In the genomic region with DNA sequence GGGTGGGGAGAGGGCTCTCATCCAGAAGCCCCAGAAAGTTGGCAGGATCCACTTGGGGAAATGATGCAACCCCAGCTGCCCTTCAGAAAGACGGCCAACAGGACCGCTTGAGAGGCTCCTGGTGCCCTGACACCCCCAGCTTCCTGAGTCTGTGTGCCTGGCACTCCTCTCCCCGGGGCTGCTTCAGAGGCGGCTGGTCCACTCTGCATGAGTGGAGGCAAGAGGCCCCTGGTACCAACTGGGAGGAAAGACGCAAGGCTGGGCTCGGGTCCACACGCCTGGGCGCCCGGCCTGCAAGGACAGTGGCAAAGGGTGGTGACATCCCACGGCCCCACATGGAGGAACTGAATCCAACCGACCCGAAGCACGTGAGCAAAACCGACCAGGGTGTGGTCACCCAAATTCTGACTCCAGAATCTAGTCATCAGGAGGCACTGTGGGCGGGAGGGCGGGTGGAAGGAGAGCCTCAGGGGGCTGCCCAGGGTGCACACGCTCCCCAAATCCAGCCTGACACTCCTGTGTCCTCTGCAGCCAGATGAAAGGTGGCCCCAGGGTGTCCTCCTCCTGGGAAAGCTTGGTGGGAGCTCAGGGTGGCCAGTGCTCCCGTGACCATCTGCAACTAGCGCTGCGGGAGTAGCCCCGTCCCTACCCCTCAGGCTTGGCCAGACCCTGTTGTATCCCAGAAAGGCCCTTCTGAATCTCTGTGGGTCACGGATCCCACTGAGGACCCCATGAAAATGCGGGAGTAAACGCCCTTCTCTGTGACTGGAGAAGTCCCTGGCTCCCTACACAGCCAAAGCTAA, we compare ENCODE assay signal across 6 cellular contexts. TPM values are rescaled to one million over a fixed set of nuclear protein-coding genes. Genes with fewer than 3 reads are reported as not detected.
DNase-seq lines count a peak whose midpoint lies in the region; ATAC-seq and TF ChIP-seq lines count a peak whose summit lies in the region.

No MANE protein-coding gene starts in this region.

- DNase-seq in GM06990 (ENCODE audit: extremely low read depth, insufficient read length), result peak; percentile 62
- no peak for DNase-seq in activated CD8-positive, alpha-beta T cell treated with anti-CD3 and anti-CD28 coated beads, Interleukin-2, amount 10 ng/mL, durations not matched to agents 7 days and 5 days
- peak; percentile 85 to 95 for DNase-seq in lower leg skin (ENCODE audit: low spot score in 2 of 2)
- no peak for DNase-seq in activated CD4-positive, CD25-positive, alpha-beta regulatory T cell treated with anti-CD3 and anti-CD28 coated beads, Interleukin-2, amount 50 U/mL, for 72 hours
- DNase-seq in DMS114 treated with DMSO at 0.1 percent for 48 hours (lab: John Stamatoyannopoulos, UW; ENCODE audit: unreplicated experiment), result no peak

- H3K9me3 Mint-ChIP-seq in activated CD8-positive, alpha-beta T cell treated with anti-CD3 and anti-CD28 coated beads, Interleukin-2, amount 10 ng/mL, durations not matched to agents 7 days and 5 days (ENCODE audit: insufficient read depth), result no peaks in the 10 kb centered on the region

- ATAC-seq in activated CD8-positive, alpha-beta T cell treated with anti-CD3 and anti-CD28 coated beads, Interleukin-2, amount 10 ng/mL, durations not matched to agents 7 days and 5 days, result no peak
- ATAC-seq in HG02981 (IDR thresholded peaks at IDR 0.05; ENCODE audit: unreplicated experiment), result no peak

- WGBS in lower leg skin, 2 donors, result 17 to 29% methylated on average over 21 to 24 of the region's 24 CpGs

- intact Hi-C loops in lower leg skin (cut with DNase I; ENCODE audit: low total_unique reads), result loop anchor here (10.0 kb wide), 1 partner anchor 99 kb away; no protein-coding TSS in a partner anchor

- no peaks in the 10 kb centered on the region for H3K27me3 Mint-ChIP-seq in activated CD8-positive, alpha-beta T cell treated with anti-CD3 and anti-CD28 coated beads, Interleukin-2, amount 10 ng/mL, durations not matched to agents 7 days and 5 days (ENCODE audit: low read depth)

- no peak for TF ChIP-seq POLR2A in lower leg skin (IDR thresholded peaks at IDR 0.05)

- H3K4me3 ChIP-seq in GM06990 (replicated peaks; ENCODE audit: low read depth, low read length) (peak overlapping the region; percentile 50), lower leg skin (ENCODE audit: low read depth, poor library complexity, severe bottlenecking) (peak overlapping the region; percentile 37)

- H3K27ac Mint-ChIP-seq in activated CD8-positive, alpha-beta T cell treated with anti-CD3 and anti-CD28 coated beads, Interleukin-2, amount 10 ng/mL, durations not matched to agents 7 days and 5 days, result peak overlapping the region; percentile 55

- peaks cover 25% of the 10 kb centered on the region for H3K36me3 ChIP-seq in GM06990 (ENCODE audit: control insufficient read depth, insufficient read depth, low read length)

- POLR2A ChIA-PET in activated CD8-positive, alpha-beta T cell treated with anti-CD3 and anti-CD28 coated beads, Interleukin-2, amount 10 ng/mL, durations not matched to agents 7 days and 5 days (lab: Charles Lee), result no interaction called here

- CTCF ChIA-PET in activated CD8-positive, alpha-beta T cell treated with anti-CD3 and anti-CD28 coated beads, Interleukin-2, amount 10 ng/mL, durations not matched to agents 7 days and 5 days (lab: Charles Lee), result interaction anchor here (3.8 kb wide), 1 partner anchor 15 kb away, joined by 24 read pairs; no protein-coding TSS in a partner anchor

- H3K27me3 ChIP-seq in GM06990 (replicated peaks; ENCODE audit: control insufficient read depth, insufficient read depth, low read length), result no peaks in the 10 kb centered on the region

- H3K4me1 Mint-ChIP-seq in activated CD8-positive, alpha-beta T cell treated with anti-CD3 and anti-CD28 coated beads, Interleukin-2, amount 10 ng/mL, durations not matched to agents 7 days and 5 days (ENCODE audit: low read depth), result peaks cover 29% of the 10 kb centered on the region

- TF ChIP-seq CTCF in GM06990 (IDR thresholded peaks at IDR 0.05; ENCODE audit: insufficient read depth, low read length, poor library complexity, severe bottlenecking), result no peak
- TF ChIP-seq CTCF in lower leg skin (IDR thresholded peaks at IDR 0.05), result no peak

- peak overlapping the region; percentile 25 for H3K4me3 Mint-ChIP-seq in activated CD8-positive, alpha-beta T cell treated with anti-CD3 and anti-CD28 coated beads, Interleukin-2, amount 10 ng/mL, durations not matched to agents 7 days and 5 days

- peaks cover 24% of the 10 kb centered on the region for H3K36me3 Mint-ChIP-seq in activated CD8-positive, alpha-beta T cell treated with anti-CD3 and anti-CD28 coated beads, Interleukin-2, amount 10 ng/mL, durations not matched to agents 7 days and 5 days (ENCODE audit: low read depth)

RNA-seq across cellular contexts. Expression of a gene that starts 3.7 kb away (rescaled TPM):
- total RNA-seq in activated CD8-positive, alpha-beta T cell treated with anti-CD3 and anti-CD28 coated beads, Interleukin-2, amount 10 ng/mL, durations not matched to agents 7 days and 5 days, result 100 to 1,000 TPM; 104 to 105 TPM
- 100 to 1,000 TPM; 419 to 465 (median 446) TPM for total RNA-seq in lower leg skin

RNA-seq across cellular contexts. Expression of a gene that starts 32.0 kb away (rescaled TPM):
- total RNA-seq in activated CD8-positive, alpha-beta T cell treated with anti-CD3 and anti-CD28 coated beads, Interleukin-2, amount 10 ng/mL, durations not matched to agents 7 days and 5 days, result 10 to 100 TPM; 58.7 to 68.9 TPM
- total RNA-seq in lower leg skin, result 100 to 1,000 TPM in 3 of 4 donors, 10 to 100 TPM in 1; 98.5 to 196 (median 117) TPM

RNA-seq across cellular contexts. Expression of a gene that starts 33.9 kb away (rescaled TPM):
- total RNA-seq in activated CD8-positive, alpha-beta T cell treated with anti-CD3 and anti-CD28 coated beads, Interleukin-2, amount 10 ng/mL, durations not matched to agents 7 days and 5 days, result 1 to 10 TPM; 1.9 to 2.2 TPM
- 1 to 10 TPM; 1.5 to 2.7 (median 1.8) TPM for total RNA-seq in lower leg skin

RNA-seq across cellular contexts. Expression of a gene that starts 53.3 kb away (rescaled TPM):
- 10 to 100 TPM; 24.6 to 26.1 TPM for total RNA-seq in activated CD8-positive, alpha-beta T cell treated with anti-CD3 and anti-CD28 coated beads, Interleukin-2, amount 10 ng/mL, durations not matched to agents 7 days and 5 days
- total RNA-seq in lower leg skin, result 100 to 1,000 TPM in 1 of 4 donors, 10 to 100 TPM in 3; 35.0 to 108 (median 38.7) TPM

RNA-seq across cellular contexts. Expression of a gene that starts 57.2 kb away (rescaled TPM):
- total RNA-seq in activated CD8-positive, alpha-beta T cell treated with anti-CD3 and anti-CD28 coated beads, Interleukin-2, amount 10 ng/mL, durations not matched to agents 7 days and 5 days, result under 1 TPM; 0.34 to 0.81 TPM
- total RNA-seq in lower leg skin, result 10 to 100 TPM in 2 of 4 donors, 1 to 10 TPM in 2; 7.6 to 20.4 (median 11.2) TPM

Comparison
In these comparisons a context has a peak if more than half of its experiments do, and no peak if none do; other contexts are left out.
1. DNase-seq: peak in GM06990 (single experiment) and lower leg skin (2 of 2); none in activated CD8-positive, alpha-beta T cell treated with anti-CD3 and anti-CD28 coated beads, Interleukin-2, amount 10 ng/mL, durations not matched to agents 7 days and 5 days (single experiment), activated CD4-positive, CD25-positive, alpha-beta regulatory T cell treated with anti-CD3 and anti-CD28 coated beads, Interleukin-2, amount 50 U/mL, for 72 hours (single experiment) and DMS114 treated with DMSO at 0.1 percent for 48 hours (single experiment).